8 cellular contexts compared by ENCODE assay signal in genomic region chr7:39566056-39566921, GRCh38. TPM values are rescaled to one million over a fixed set of nuclear protein-coding genes. Genes with fewer than 3 reads are reported as not detected.
DNase-seq lines count a peak whose midpoint lies in the region; ATAC-seq, FAIRE-seq and TF ChIP-seq lines count a peak whose summit lies in the region.

Gene YAE1, plus strand, starts transcription at chr7:39566404. Its CDS starts 15 bp downstream, at chr7:39566419.

- peak within 1 kb of the TSS; percentile 27 for H3K27ac ChIP-seq in SU-DHL-6 (ENCODE audit: low read depth, low read length)
- peak within 1 kb of the TSS; percentile 39 to 76 (median 57) for H3K27ac ChIP-seq in pancreas
- peak within 1 kb of the TSS; percentile 32 to 83 (median 46) for H3K27ac ChIP-seq in thyroid gland

- H3F3A ChIP-seq in SU-DHL-6 (ENCODE audit: insufficient read depth) = 0 out of 2 replicates have a peak, but pooled peaks cover 10% of the 10 kb centered on the region

- peak in 1 of 2 donors; percentile 70 for TF ChIP-seq POLR2A in thyroid gland (IDR thresholded peaks at IDR 0.05)

- no peak for TF ChIP-seq CTCF in GM12864 (IDR thresholded peaks at IDR 0.05; ENCODE audit: low read depth, low read length, missing control alignments)
- no peak for TF ChIP-seq CTCF in SU-DHL-6 (IDR thresholded peaks at IDR 0.05; ENCODE audit: insufficient read depth, low read length, poor library complexity, severe bottlenecking)
- no peak for TF ChIP-seq CTCF in pancreas (IDR thresholded peaks at IDR 0.05)
- TF ChIP-seq CTCF in thyroid gland (IDR thresholded peaks at IDR 0.05) = no peak

- peak within 1 kb of the TSS; percentile 94 for H3K4me2 ChIP-seq in SU-DHL-6 (ENCODE audit: low read depth, low read length, poor library complexity, severe bottlenecking)

- peak within 1 kb of the TSS; percentile 57 for H3K4me3 ChIP-seq in GM12864 (ENCODE audit: low read depth, low read length)
- peak within 1 kb of the TSS; percentile 88 for H3K4me3 ChIP-seq in SU-DHL-6 (ENCODE audit: insufficient read depth, low read length, poor library complexity, severe bottlenecking)
- H3K4me3 ChIP-seq in pancreas = peak within 1 kb of the TSS; percentile 54 to 71 (median 59)
- H3K4me3 ChIP-seq in thyroid gland (replicated peaks in 1 of 3) = peak within 1 kb of the TSS; percentile 23 to 72 (median 67)

- H3K36me3 Mint-ChIP-seq in activated naive CD8-positive, alpha-beta T cell treated with anti-CD3 and anti-CD28 coated beads, Interleukin-2, amount 10 ng/mL, durations not matched to agents 7 days and 5 days = peaks cover 5% of the 10 kb centered on the region

- H3K9me3 ChIP-seq in SU-DHL-6 (ENCODE audit: insufficient read depth, low read length) (no peaks in the 10 kb centered on the region), pancreas (no peaks in the 10 kb centered on the region), thyroid gland (no peaks in the 10 kb centered on the region)

- peak within 1 kb of the TSS; percentile 100 for H3K4me3 Mint-ChIP-seq in activated naive CD8-positive, alpha-beta T cell treated with anti-CD3 and anti-CD28 coated beads, Interleukin-2, amount 10 ng/mL, durations not matched to agents 7 days and 5 days

- peak within 1 kb of the TSS; percentile 87 for H3K9ac ChIP-seq in SU-DHL-6 (ENCODE audit: low read length)

- intact Hi-C loops in Right ventricle myocardium inferior (cut with DNase I) (no loop called here), pancreas (cut with DNase I) (no loop called here), thyroid gland (cut with DNase I) (no loop called here)

- ATAC-seq in HG02623 (IDR thresholded peaks at IDR 0.05; ENCODE audit: unreplicated experiment) (peak; percentile 97), Right ventricle myocardium inferior (peak; percentile 98), pancreas (peak; percentile 99 to 100 (median 99))
- ATAC-seq in activated naive CD8-positive, alpha-beta T cell treated with anti-CD3 and anti-CD28 coated beads, Interleukin-2, amount 10 ng/mL, durations not matched to agents 7 days and 5 days (ENCODE audit: low read depth) = peak; percentile 94

- H3K27me3 ChIP-seq in SU-DHL-6 (ENCODE audit: low read length) (no peaks in the 10 kb centered on the region), pancreas (no peaks in the 10 kb centered on the region), thyroid gland (no peaks in the 10 kb centered on the region)

- POLR2A ChIA-PET in activated naive CD8-positive, alpha-beta T cell treated with anti-CD3 and anti-CD28 coated beads, Interleukin-2, amount 10 ng/mL, durations not matched to agents 7 days and 5 days (lab: Charles Lee) = interaction anchor here (0.6 to 1.0 kb wide), 5 partner anchors 9 to 1333 kb away, joined by 3 to 10 read pairs (median 3); no protein-coding TSS in a partner anchor

- H3K4me1 ChIP-seq in pancreas (peaks cover 0 to 13% (median 9%) of the 10 kb centered on the region in 3 donors), thyroid gland (peaks cover 9 to 13% of the 10 kb centered on the region in 2 donors)

- peaks cover 18% of the 10 kb centered on the region for H3K4me1 Mint-ChIP-seq in activated naive CD8-positive, alpha-beta T cell treated with anti-CD3 and anti-CD28 coated beads, Interleukin-2, amount 10 ng/mL, durations not matched to agents 7 days and 5 days

- DNase-seq in GM12864 (ENCODE audit: low read depth) (peak; percentile 57), NCI-H1092 treated with DMSO at 0.1 percent for 48 hours (lab: John Stamatoyannopoulos, UW) (peak; percentile 93), Right ventricle myocardium inferior (ENCODE audit: missing footprints) (peak; percentile 91), pancreas (peak; percentile 66 to 89 (median 74)), thyroid gland (peak; percentile 74 to 79)
- DNase-seq in activated naive CD8-positive, alpha-beta T cell treated with anti-CD3 and anti-CD28 coated beads, Interleukin-2, amount 10 ng/mL, durations not matched to agents 7 days and 5 days = peak; percentile 84

- no peaks in the 10 kb centered on the region for H4K20me1 ChIP-seq in SU-DHL-6 (ENCODE audit: low read depth, low read length)

- peaks cover 36% of the 10 kb centered on the region for H3K79me2 ChIP-seq in SU-DHL-6 (ENCODE audit: insufficient read depth, low read length)

- H2AFZ ChIP-seq in SU-DHL-6 (ENCODE audit: low read depth, low read length, severe bottlenecking) = peak within 1 kb of the TSS; percentile 99

- peaks cover 9% of the 10 kb centered on the region; the same call in 1 of the 2 replicates for H3K36me3 ChIP-seq in SU-DHL-6 (ENCODE audit: low read length)
- no peaks in the 10 kb centered on the region for H3K36me3 ChIP-seq in pancreas
- H3K36me3 ChIP-seq in thyroid gland = peaks cover 0 to 3% of the 10 kb centered on the region in 2 donors

- no peaks in the 10 kb centered on the region for H3K9me3 Mint-ChIP-seq in activated naive CD8-positive, alpha-beta T cell treated with anti-CD3 and anti-CD28 coated beads, Interleukin-2, amount 10 ng/mL, durations not matched to agents 7 days and 5 days

- WGBS in pancreas, 2 donors = 0% methylated on average over 62 of the region's 62 CpGs
- 1% methylated on average over 31 to 45 of the region's 62 CpGs for WGBS in thyroid gland, 2 donors

- FAIRE-seq in pancreas (lab: Jason Lieb, UNC) = no peak

- H3K27me3 Mint-ChIP-seq in activated naive CD8-positive, alpha-beta T cell treated with anti-CD3 and anti-CD28 coated beads, Interleukin-2, amount 10 ng/mL, durations not matched to agents 7 days and 5 days = peaks cover 4% of the 10 kb centered on the region

- no peaks in the 10 kb centered on the region for H3K9me2 ChIP-seq in SU-DHL-6 (replicated peaks; ENCODE audit: insufficient read depth, low read length)

- H3K27ac Mint-ChIP-seq in activated naive CD8-positive, alpha-beta T cell treated with anti-CD3 and anti-CD28 coated beads, Interleukin-2, amount 10 ng/mL, durations not matched to agents 7 days and 5 days = peak within 1 kb of the TSS; percentile 100

RNA-seq across cellular contexts. Expression of gene YAE1, which starts in this region (rescaled TPM):
- total RNA-seq in activated naive CD8-positive, alpha-beta T cell treated with anti-CD3 and anti-CD28 coated beads, Interleukin-2, amount 10 ng/mL, durations not matched to agents 7 days and 5 days = 10 to 100 TPM; 17.7 to 20.1 TPM
- total RNA-seq in Right ventricle myocardium inferior = 19.0 TPM
- total RNA-seq in pancreas = 10 to 100 TPM in 1 of 6 donors, 1 to 10 TPM in 5; 6.4 to 10.9 (median 7.8) TPM
- polyA plus RNA-seq in pancreas = 10 to 100 TPM; 14.7 to 17.6 TPM
- 10 to 100 TPM; 27.1 to 59.4 (median 33.6) TPM for total RNA-seq in thyroid gland

Comparison
In these comparisons a context has a peak if more than half of its experiments do, and no peak if none do; other contexts are left out.
1. Peak in every context shown above with its lines: DNase-seq, ATAC-seq, H3K4me3 ChIP-seq and H3K27ac ChIP-seq.